In genomic region chr4:119536572-119537528, GRCh38 we compare ENCODE assay signal across 12 cellular contexts.
DNase-seq lines count a peak whose midpoint lies in the region; ATAC-seq, FAIRE-seq and TF ChIP-seq lines count a peak whose summit lies in the region.
"Had no signal": no experiment of that assay in that cellular context is flagged by ENCODE, and none has a peak within 500 bp of the region (broad histone marks: within the 10 kb centered on the region; RNA-seq: fewer than 3 reads in every experiment).

No MANE protein-coding gene starts in this region.

- ATAC-seq in HG02642 (IDR thresholded peaks at IDR 0.05; ENCODE audit: poor library complexity, unreplicated experiment): peak; percentile 52
- no peak for ATAC-seq in activated T-helper 17 cell treated with anti-CD3 and anti-CD28 coated beads, Interleukin-2, amount 50 U/mL, for 72 hours (replicated peaks)
- ATAC-seq: heart left ventricle had no signal

- peak; percentile 39 for FAIRE-seq in astrocyte (lab: Jason Lieb, UNC)

- H3K27me3 ChIP-seq in astrocyte (ENCODE audit: insufficient read depth, low read length) (no peaks in the 10 kb centered on the region), mesenchymal stem cell (ENCODE audit: control insufficient read depth in 1 of 2, insufficient read depth in 1 of 2, low read length in 2 of 2) (no peaks in the 10 kb centered on the region)
- H3K27me3 ChIP-seq: heart left ventricle had no signal

- no peak overlapping the region for H4K91ac ChIP-seq in mesenchymal stem cell (ENCODE audit: low read length)

- no peak overlapping the region for H3K4me3 Mint-ChIP-seq in astrocyte (ENCODE audit: unreplicated experiment)
- no peak overlapping the region for H3K4me3 Mint-ChIP-seq in activated T-helper 17 cell treated with anti-CD3 and anti-CD28 coated beads, Interleukin-2, amount 50 U/mL, for 72 hours
- H3K4me3 Mint-ChIP-seq: CD14-positive monocyte had no signal

- no peak overlapping the region for H2AK5ac ChIP-seq in mesenchymal stem cell (ENCODE audit: low read length, severe bottlenecking)

- H3K9me3 ChIP-seq in astrocyte (ENCODE audit: insufficient read depth, low read depth, low read length) (no peaks in the 10 kb centered on the region), mesenchymal stem cell (ENCODE audit: control insufficient read depth, low read length) (no peaks in the 10 kb centered on the region)
- H3K9me3 ChIP-seq: heart left ventricle had no signal

- no peak overlapping the region for H3K23ac ChIP-seq in mesenchymal stem cell (ENCODE audit: low read length in 2 of 2)

- H3K4me2 ChIP-seq in astrocyte (ENCODE audit: low read length): peak overlapping the region; percentile 46
- no peak overlapping the region for H3K4me2 ChIP-seq in mesenchymal stem cell (ENCODE audit: low read length, poor library complexity, severe bottlenecking)

- H4K20me1 ChIP-seq in astrocyte (ENCODE audit: insufficient read depth, low read length): no peaks in the 10 kb centered on the region

- H3K4ac ChIP-seq in mesenchymal stem cell (ENCODE audit: low read depth in 1 of 2, low read length in 2 of 2): no peak overlapping the region

- H3K9ac ChIP-seq in astrocyte (ENCODE audit: low read length) (peak overlapping the region; percentile 47), mesenchymal stem cell (ENCODE audit: low read length) (peak overlapping the region; percentile 25)

- no peak overlapping the region for H3K14ac ChIP-seq in mesenchymal stem cell (ENCODE audit: low read length in 2 of 2)

- no peak overlapping the region for H2BK12ac ChIP-seq in mesenchymal stem cell (ENCODE audit: low read length in 2 of 2)

- no peaks in the 10 kb centered on the region for H3K79me2 ChIP-seq in astrocyte (ENCODE audit: insufficient read depth, low read length)

- no peaks in the 10 kb centered on the region for H3K27me3 Mint-ChIP-seq in astrocyte (ENCODE audit: low read depth, unreplicated experiment)
- H3K27me3 Mint-ChIP-seq in activated T-helper 17 cell treated with anti-CD3 and anti-CD28 coated beads, Interleukin-2, amount 50 U/mL, for 72 hours: no peaks in the 10 kb centered on the region

- H2BK5ac ChIP-seq in mesenchymal stem cell (ENCODE audit: low read depth, low read length, poor library complexity, severe bottlenecking): no peak overlapping the region

- DNase-seq in EL (peak; percentile 13), astrocyte (ENCODE audit: low read depth) (peak; percentile 75), mesenchymal stem cell (peak; percentile 46), DMS114 treated with DMSO at 0.1 percent for 48 hours (lab: John Stamatoyannopoulos, UW; ENCODE audit: unreplicated experiment) (no peak), hepatic stellate cell (ENCODE audit: low spot score) (no peak)
- no peak for DNase-seq in activated T-cell treated with anti-CD3 and anti-CD28 coated beads, Interleukin-2, amount 50 U/mL, for 1 hour
- DNase-seq: heart left ventricle, NCI-H2029 treated with DMSO at 0.1 percent for 48 hours had no signal

- H3K27ac ChIP-seq in astrocyte (ENCODE audit: low read depth, low read length) (peak overlapping the region; percentile 47), mesenchymal stem cell (ENCODE audit: low read length, poor library complexity, severe bottlenecking) (no peak overlapping the region)
- H3K27ac ChIP-seq: skin epidermis had no signal

- H3K36me3 Mint-ChIP-seq in astrocyte (ENCODE audit: low read depth, unreplicated experiment): peaks cover 4% of the 10 kb centered on the region
- no peaks in the 10 kb centered on the region for H3K36me3 Mint-ChIP-seq in activated T-helper 17 cell treated with anti-CD3 and anti-CD28 coated beads, Interleukin-2, amount 50 U/mL, for 72 hours (ENCODE audit: low read depth)

- H4K8ac ChIP-seq in mesenchymal stem cell (ENCODE audit: low read length): no peak overlapping the region

- 96% methylated on average over 6 of the region's 6 CpGs for WGBS in mesenchymal stem cell

- H3K18ac ChIP-seq in mesenchymal stem cell (ENCODE audit: low read depth in 1 of 2, low read length in 2 of 2): no peak overlapping the region

- no peaks in the 10 kb centered on the region for H3K79me1 ChIP-seq in mesenchymal stem cell (replicated peaks; ENCODE audit: low read length, poor library complexity, severe bottlenecking)

- no peak overlapping the region for H2BK120ac ChIP-seq in mesenchymal stem cell (ENCODE audit: low read depth, low read length)

- no peak overlapping the region for H2BK15ac ChIP-seq in mesenchymal stem cell (ENCODE audit: low read depth, poor library complexity, severe bottlenecking)

- H3K4me1 ChIP-seq in astrocyte (ENCODE audit: insufficient read depth, low read length) (peaks cover 7% of the 10 kb centered on the region), mesenchymal stem cell (ENCODE audit: control insufficient read depth, insufficient read depth, low read depth, low read length) (no peaks in the 10 kb centered on the region)

- H2AFZ ChIP-seq in astrocyte (ENCODE audit: low read depth, low read length): peak overlapping the region; percentile 59
- H2AFZ ChIP-seq in mesenchymal stem cell (ENCODE audit: low read depth, low read length): no peak overlapping the region

- TF ChIP-seq CTCF in astrocyte (IDR thresholded peaks at IDR 0.05; ENCODE audit: insufficient read depth, low read depth, low read length): no peak

- H3K36me3 ChIP-seq in astrocyte (ENCODE audit: insufficient read depth, low read length) (peaks cover 13% of the 10 kb centered on the region), mesenchymal stem cell (ENCODE audit: control insufficient read depth in 1 of 2, insufficient read depth in 2 of 2, low read depth in 1 of 2, low read length in 2 of 2) (peaks cover 0 to 9% of the 10 kb centered on the region in 2 experiments)

- H3K4me3 ChIP-seq in astrocyte (ENCODE audit: insufficient read depth, low read depth, low read length) (no peak overlapping the region), mesenchymal stem cell (ENCODE audit: insufficient read depth in 1 of 2, low read depth in 1 of 2, low read length in 2 of 2) (no peak overlapping the region)
- H3K4me3 ChIP-seq: heart left ventricle, skin epidermis had no signal

- H3K9me3 Mint-ChIP-seq in astrocyte (ENCODE audit: unreplicated experiment): peaks cover 3% of the 10 kb centered on the region
- H3K9me3 Mint-ChIP-seq in activated T-helper 17 cell treated with anti-CD3 and anti-CD28 coated beads, Interleukin-2, amount 50 U/mL, for 72 hours: no peaks in the 10 kb centered on the region

- H3K27ac Mint-ChIP-seq in astrocyte (ENCODE audit: unreplicated experiment): no peak overlapping the region
- no peak overlapping the region for H3K27ac Mint-ChIP-seq in activated T-helper 17 cell treated with anti-CD3 and anti-CD28 coated beads, Interleukin-2, amount 50 U/mL, for 72 hours

- H3K4me1 Mint-ChIP-seq in astrocyte (ENCODE audit: low read depth, unreplicated experiment): peaks cover 5% of the 10 kb centered on the region
- no peaks in the 10 kb centered on the region for H3K4me1 Mint-ChIP-seq in activated T-helper 17 cell treated with anti-CD3 and anti-CD28 coated beads, Interleukin-2, amount 50 U/mL, for 72 hours

Comparison
In these comparisons a context has a peak if more than half of its experiments do, and no peak if none do; other contexts are left out.
1. DNase-seq: peak in EL (single experiment), astrocyte (single experiment) and mesenchymal stem cell (single experiment); none in DMS114 treated with DMSO at 0.1 percent for 48 hours (single experiment), activated T-cell treated with anti-CD3 and anti-CD28 coated beads, Interleukin-2, amount 50 U/mL, for 1 hour (single experiment) and hepatic stellate cell (single experiment).